10 cellular contexts compared by ENCODE assay signal in the genomic region with DNA sequence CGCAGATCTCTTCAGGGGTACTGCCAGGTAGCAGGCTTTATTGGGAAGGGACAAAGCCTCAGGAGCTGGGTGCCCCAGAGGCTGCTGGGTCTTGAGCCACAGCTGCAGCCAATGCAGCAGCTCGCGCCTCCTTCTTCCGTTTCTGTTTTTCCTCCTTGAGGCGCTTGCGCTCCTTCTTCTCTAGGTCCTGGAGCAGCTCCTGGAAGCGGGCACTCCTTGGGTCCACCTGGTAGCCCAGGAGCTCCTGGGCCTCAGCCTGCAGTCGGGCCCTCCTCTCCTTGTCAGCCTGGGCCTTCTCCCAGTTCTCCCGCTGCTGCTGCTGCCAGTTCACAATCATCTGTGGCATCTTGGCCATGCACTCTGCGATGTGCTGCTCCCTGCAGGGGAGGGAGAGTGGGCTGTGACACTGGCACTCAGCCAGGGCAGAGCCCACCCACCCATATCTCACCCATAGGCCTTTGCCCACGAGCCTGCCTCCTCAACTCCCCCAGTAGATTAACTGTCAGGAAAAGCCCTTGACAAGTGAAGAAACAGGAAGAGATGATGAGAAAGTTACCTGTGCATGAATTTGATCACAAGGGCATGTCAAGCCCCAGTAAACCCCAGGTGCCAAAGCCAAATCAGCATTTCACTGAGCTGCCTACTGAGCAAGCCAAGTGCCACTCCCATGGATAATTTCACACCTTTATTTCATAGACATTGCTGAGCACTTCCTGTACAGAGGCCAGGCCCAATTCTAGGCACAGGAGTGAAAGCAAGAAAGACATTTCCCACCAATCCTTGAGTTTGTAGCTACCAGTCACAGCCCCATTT. TPM values are rescaled to one million over a fixed set of nuclear protein-coding genes. Genes with fewer than 3 reads are reported as not detected.
DNase-seq lines count a peak whose midpoint lies in the region; ATAC-seq and TF ChIP-seq lines count a peak whose summit lies in the region.
"Had no signal": no experiment of that assay in that cellular context is flagged by ENCODE, and none has a peak within 500 bp of the region (broad histone marks: within the 10 kb centered on the region; RNA-seq: fewer than 3 reads in every experiment).

No MANE protein-coding gene starts in this region.

- no peak for ATAC-seq in stimulated activated naive CD8-positive, alpha-beta T cell treated with anti-CD3 and anti-CD28 coated beads, Interleukin-15, Interleukin-2, amounts not matched to agents 100 U/mL and 50 U/mL, for 24 hours
- ATAC-seq in activated T-helper 17 cell treated with anti-CD3 and anti-CD28 coated beads, Interleukin-2, amount 50 U/mL, for 72 hours (replicated peaks) = no peak
- ATAC-seq in mucosa of descending colon = peak; percentile 63
- no peak for ATAC-seq in GM21423 (IDR thresholded peaks at IDR 0.05; ENCODE audit: unreplicated experiment)
- ATAC-seq in GM18520 (IDR thresholded peaks at IDR 0.05; ENCODE audit: unreplicated experiment) = no peak

- H2AK5ac ChIP-seq in trophoblast cell (ENCODE audit: low read length) = no peak overlapping the region

- no peak overlapping the region for H4K91ac ChIP-seq in trophoblast cell (ENCODE audit: low read depth, low read length)

- H3K18ac ChIP-seq in trophoblast cell (ENCODE audit: low read length) = no peak overlapping the region

- intact Hi-C loops in mucosa of descending colon (cut with DNase I, micrococcal nuclease) = no loop called here

- H2BK120ac ChIP-seq in trophoblast cell (ENCODE audit: insufficient read depth, low read length, poor library complexity) = no peak overlapping the region

- WGBS in trophoblast cell (ENCODE audit: extremely low coverage, insufficient coverage, insufficient read length) = no CpG with 5 or more reads among the region's 11 CpGs

- H3K4me1 ChIP-seq in mucosa of descending colon (ENCODE audit: low read depth) (peaks cover 30% of the 10 kb centered on the region), trophoblast cell (ENCODE audit: control insufficient read depth in 1 of 2, insufficient read depth in 2 of 2, low read length in 2 of 2) (peaks cover 4 to 7% of the 10 kb centered on the region in 2 experiments)

- H3K4me3 ChIP-seq in mucosa of descending colon (no peak overlapping the region), trophoblast cell (ENCODE audit: low read depth, low read length) (no peak overlapping the region)

- H2BK12ac ChIP-seq in trophoblast cell (ENCODE audit: low read length) = no peak overlapping the region

- no peak overlapping the region for H3K4ac ChIP-seq in trophoblast cell (ENCODE audit: low read depth, low read length)

- H3K36me3 ChIP-seq in mucosa of descending colon (ENCODE audit: low read depth) (no peaks in the 10 kb centered on the region), trophoblast cell (ENCODE audit: control insufficient read depth in 1 of 2, insufficient read depth in 2 of 2, low read length in 2 of 2) (peaks cover 47 to 51% of the 10 kb centered on the region in 2 experiments)

- peaks cover 53% of the 10 kb centered on the region for H3K36me3 Mint-ChIP-seq in stimulated activated naive CD8-positive, alpha-beta T cell treated with anti-CD3 and anti-CD28 coated beads, Interleukin-15, Interleukin-2, amounts not matched to agents 100 ng/mL and 50 ng/mL, for 24 hours (ENCODE audit: low read depth)
- H3K36me3 Mint-ChIP-seq in activated T-helper 17 cell treated with anti-CD3 and anti-CD28 coated beads, Interleukin-2, amount 50 U/mL, for 72 hours (ENCODE audit: low read depth) = peaks cover 76% of the 10 kb centered on the region

- H4K12ac ChIP-seq in trophoblast cell (ENCODE audit: low read depth, low read length) = no peak overlapping the region

- no peak overlapping the region for H3K9ac ChIP-seq in trophoblast cell (ENCODE audit: low read length)

- no peaks in the 10 kb centered on the region for H3K9me3 Mint-ChIP-seq in stimulated activated naive CD8-positive, alpha-beta T cell treated with anti-CD3 and anti-CD28 coated beads, Interleukin-15, Interleukin-2, amounts not matched to agents 100 ng/mL and 50 ng/mL, for 24 hours
- H3K9me3 Mint-ChIP-seq in activated T-helper 17 cell treated with anti-CD3 and anti-CD28 coated beads, Interleukin-2, amount 50 U/mL, for 72 hours = no peaks in the 10 kb centered on the region

- H3K4me3 Mint-ChIP-seq in stimulated activated naive CD8-positive, alpha-beta T cell treated with anti-CD3 and anti-CD28 coated beads, Interleukin-15, Interleukin-2, amounts not matched to agents 100 ng/mL and 50 ng/mL, for 24 hours = no peak overlapping the region
- H3K4me3 Mint-ChIP-seq in activated T-helper 17 cell treated with anti-CD3 and anti-CD28 coated beads, Interleukin-2, amount 50 U/mL, for 72 hours = peak overlapping the region; percentile 85

- H3K9me3 ChIP-seq in mucosa of descending colon (no peaks in the 10 kb centered on the region), trophoblast cell (ENCODE audit: insufficient read depth, low read depth, low read length) (peaks cover 2% of the 10 kb centered on the region)

- H3K23ac ChIP-seq in trophoblast cell (ENCODE audit: low read length) = no peak overlapping the region

- no peaks in the 10 kb centered on the region for H3K27me3 Mint-ChIP-seq in stimulated activated naive CD8-positive, alpha-beta T cell treated with anti-CD3 and anti-CD28 coated beads, Interleukin-15, Interleukin-2, amounts not matched to agents 100 ng/mL and 50 ng/mL, for 24 hours
- H3K27me3 Mint-ChIP-seq in activated T-helper 17 cell treated with anti-CD3 and anti-CD28 coated beads, Interleukin-2, amount 50 U/mL, for 72 hours = no peaks in the 10 kb centered on the region

- no peak for TF ChIP-seq CTCF in mucosa of descending colon (IDR thresholded peaks at IDR 0.05)

- no peak overlapping the region for H3K27ac ChIP-seq in trophoblast cell (ENCODE audit: low read depth, low read length)

- DNase-seq in stimulated activated naive CD8-positive, alpha-beta T cell treated with anti-CD3 and anti-CD28 coated beads, Interleukin-15, Interleukin-2, amounts not matched to agents 100 U/mL and 50 U/mL, for 24 hours = no peak
- no peak for DNase-seq in mucosa of descending colon
- no peak for DNase-seq in trophoblast cell
- no peak for DNase-seq in HCEC 1CT
- DNase-seq: central memory CD4-positive, alpha-beta T cell; kidney had no signal

- H3K27ac Mint-ChIP-seq in stimulated activated naive CD8-positive, alpha-beta T cell treated with anti-CD3 and anti-CD28 coated beads, Interleukin-15, Interleukin-2, amounts not matched to agents 100 ng/mL and 50 ng/mL, for 24 hours = peak overlapping the region; percentile 80
- H3K27ac Mint-ChIP-seq in activated T-helper 17 cell treated with anti-CD3 and anti-CD28 coated beads, Interleukin-2, amount 50 U/mL, for 72 hours = peak overlapping the region; percentile 85

- H3K4me1 Mint-ChIP-seq in stimulated activated naive CD8-positive, alpha-beta T cell treated with anti-CD3 and anti-CD28 coated beads, Interleukin-15, Interleukin-2, amounts not matched to agents 100 ng/mL and 50 ng/mL, for 24 hours (ENCODE audit: low read depth) = peaks cover 34% of the 10 kb centered on the region
- peaks cover 15% of the 10 kb centered on the region for H3K4me1 Mint-ChIP-seq in activated T-helper 17 cell treated with anti-CD3 and anti-CD28 coated beads, Interleukin-2, amount 50 U/mL, for 72 hours

- H4K8ac ChIP-seq in trophoblast cell (ENCODE audit: low read depth, low read length) = no peak overlapping the region

- no peak overlapping the region for H2AFZ ChIP-seq in trophoblast cell (ENCODE audit: insufficient read depth, low read length, poor library complexity)

- peaks cover 5% of the 10 kb centered on the region for H3K79me2 ChIP-seq in trophoblast cell (ENCODE audit: control insufficient read depth, insufficient read depth, low read length, poor library complexity)

- no peak overlapping the region for H3K4me2 ChIP-seq in trophoblast cell (ENCODE audit: low read length)

- peaks cover 6% of the 10 kb centered on the region for H3K79me1 ChIP-seq in trophoblast cell (ENCODE audit: low read length)

- H3K27me3 ChIP-seq in trophoblast cell (ENCODE audit: insufficient read depth, low read length) = no peaks in the 10 kb centered on the region

- no peak overlapping the region for H3K14ac ChIP-seq in trophoblast cell (ENCODE audit: low read length)

- H2BK5ac ChIP-seq in trophoblast cell (ENCODE audit: low read depth, low read length, poor library complexity) = no peak overlapping the region

RNA-seq across cellular contexts. Expression of a gene that starts 2.7 kb away (rescaled TPM):
- total RNA-seq in activated T-helper 17 cell treated with anti-CD3 and anti-CD28 coated beads, Interleukin-2, amount 50 U/mL, for 72 hours = 10 to 100 TPM; 17.0 to 27.9 TPM
- 10 to 100 TPM in 2 of 3 donors, 1 to 10 TPM in 1; 10.0 to 16.4 (median 14.1) TPM for total RNA-seq in mucosa of descending colon
- 35.0 and 36.2 TPM in 2 replicates for polyA plus RNA-seq in trophoblast cell (2013)

RNA-seq across cellular contexts. Expression of a gene that starts 8.7 kb away (rescaled TPM):
- 100 to 1,000 TPM; 129 to 156 TPM for total RNA-seq in activated T-helper 17 cell treated with anti-CD3 and anti-CD28 coated beads, Interleukin-2, amount 50 U/mL, for 72 hours
- 100 to 1,000 TPM in 1 of 3 donors, 10 to 100 TPM in 2; 76.4 to 117 (median 81.4) TPM for total RNA-seq in mucosa of descending colon
- 91.0 and 92.1 TPM in 2 replicates for polyA plus RNA-seq in trophoblast cell (2013)

RNA-seq across cellular contexts. Expression of a gene that starts 15.0 kb away (rescaled TPM):
- under 1 TPM; 0.30 to 0.40 TPM for total RNA-seq in activated T-helper 17 cell treated with anti-CD3 and anti-CD28 coated beads, Interleukin-2, amount 50 U/mL, for 72 hours
- 1 to 10 TPM in 1 of 3 donors, under 1 TPM in 1, not detected in 1; 0.34 to 1.1 TPM for total RNA-seq in mucosa of descending colon
- 0.03 TPM in 2 replicates for polyA plus RNA-seq in trophoblast cell (2013)
- total RNA-seq: kidney had no signal

RNA-seq across cellular contexts. Expression of a gene that starts 15.9 kb away (rescaled TPM):
- 100 to 1,000 TPM; 502 to 770 TPM for total RNA-seq in activated T-helper 17 cell treated with anti-CD3 and anti-CD28 coated beads, Interleukin-2, amount 50 U/mL, for 72 hours
- 100 to 1,000 TPM; 433 to 945 (median 637) TPM for total RNA-seq in mucosa of descending colon
- polyA plus RNA-seq in trophoblast cell (2013) = 2,017 and 2,072 TPM in 2 replicates

RNA-seq across cellular contexts. Expression of a gene that starts 20.8 kb away (rescaled TPM):
- total RNA-seq in activated T-helper 17 cell treated with anti-CD3 and anti-CD28 coated beads, Interleukin-2, amount 50 U/mL, for 72 hours = 100 to 1,000 TPM in 1 of 2 donors, 10 to 100 TPM in 1; 87.9 to 130 TPM
- 10 to 100 TPM; 44.1 to 54.0 (median 48.1) TPM for total RNA-seq in mucosa of descending colon
- polyA plus RNA-seq in trophoblast cell (2013) = 47.3 and 49.0 TPM in 2 replicates
